ENCODE assay signal across 8 cellular contexts in the genomic region with DNA sequence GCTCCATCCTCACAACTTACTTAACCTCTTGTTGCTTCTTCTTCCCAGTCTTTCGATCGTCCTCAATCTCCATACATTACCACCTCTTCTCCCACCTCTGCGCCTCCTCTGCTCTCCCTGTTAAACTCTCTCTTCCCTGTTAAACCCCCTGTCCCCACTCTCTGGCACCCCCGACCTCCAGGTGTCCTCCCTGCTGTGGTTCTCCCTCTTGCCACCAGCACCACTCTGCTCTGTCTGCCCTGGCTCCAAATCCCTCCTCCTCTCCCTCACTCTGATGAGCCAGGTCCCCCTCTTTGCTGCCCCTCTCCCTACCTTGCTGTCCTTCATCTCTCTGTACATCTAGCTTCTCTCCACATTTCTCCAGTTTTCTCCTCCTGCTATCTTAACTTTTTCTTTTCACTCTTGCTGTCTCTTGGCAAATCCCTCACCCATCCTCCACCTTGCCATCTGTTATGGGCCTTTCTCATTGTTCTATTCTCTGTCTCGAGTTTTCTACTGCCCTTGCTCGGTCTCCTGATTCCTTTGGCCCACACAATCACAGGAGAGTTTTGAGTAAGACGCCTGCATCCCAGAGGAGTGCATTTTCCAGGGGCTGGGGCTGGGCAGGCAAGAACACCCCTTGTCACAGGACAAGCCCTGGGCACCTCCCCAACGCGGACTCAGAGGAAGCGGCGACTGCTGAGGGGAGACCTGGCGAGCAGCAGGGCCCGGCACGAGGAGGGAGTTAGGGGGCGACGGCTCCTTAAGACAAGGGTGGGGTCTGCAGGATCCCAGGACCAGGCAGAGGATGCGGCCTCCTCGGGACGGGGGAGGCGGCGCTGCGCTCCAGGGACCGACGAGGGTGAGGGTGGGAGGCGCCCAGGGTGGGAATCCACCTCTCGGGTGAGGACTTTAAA. TPM values are rescaled to one million over a fixed set of nuclear protein-coding genes. Genes with fewer than 3 reads are reported as not detected.
DNase-seq lines count a peak whose midpoint lies in the region; ATAC-seq, FAIRE-seq and TF ChIP-seq lines count a peak whose summit lies in the region.

No MANE protein-coding gene starts in this region.

- H3K4me2 ChIP-seq in OCI-LY3 (ENCODE audit: low read length): peak overlapping the region; percentile 52; the same call in 1 of the 2 replicates
- H3K4me2 ChIP-seq in endothelial cell of umbilical vein (ENCODE audit: insufficient read depth, low read length): peak overlapping the region; percentile 75

- no peak for TF ChIP-seq CTCF in OCI-LY3 (IDR thresholded peaks at IDR 0.05; ENCODE audit: low read depth, low read length)
- no peak for TF ChIP-seq CTCF in endothelial cell of umbilical vein (IDR thresholded peaks at IDR 0.05; ENCODE audit: extremely low read depth in 1 of 2, insufficient read depth in 1 of 2, low read depth in 1 of 2, low read length in 2 of 2)

- no peaks in the 10 kb centered on the region for H3K36me3 ChIP-seq in OCI-LY3 (replicated peaks; ENCODE audit: low read depth, low read length)
- H3K36me3 ChIP-seq in endothelial cell of umbilical vein (ENCODE audit: control insufficient read depth in 2 of 2, extremely low read depth in 1 of 2, insufficient read depth in 2 of 2, low read length in 2 of 2): peaks cover 0 to 3% of the 10 kb centered on the region in 2 experiments
- peaks cover 3 to 11% of the 10 kb centered on the region in 2 donors for H3K36me3 ChIP-seq in muscle layer of duodenum (ENCODE audit: control insufficient read depth in 1 of 2, insufficient read depth in 2 of 2, low read length in 2 of 2)

- H4K20me1 ChIP-seq in OCI-LY3 (ENCODE audit: insufficient read depth, low read length): no peaks in the 10 kb centered on the region
- no peaks in the 10 kb centered on the region for H4K20me1 ChIP-seq in endothelial cell of umbilical vein (replicated peaks; ENCODE audit: control insufficient read depth, extremely low read depth, insufficient read depth, low read length)

- H3K27me3 ChIP-seq in OCI-LY3 (ENCODE audit: low read depth, low read length): no peaks in the 10 kb centered on the region
- no peaks in the 10 kb centered on the region for H3K27me3 ChIP-seq in endothelial cell of umbilical vein (ENCODE audit: control insufficient read depth in 2 of 2, insufficient read depth in 2 of 2, low read length in 2 of 2)
- H3K27me3 ChIP-seq in muscle layer of duodenum (ENCODE audit: low read depth, low read length): no peaks in the 10 kb centered on the region

- intact Hi-C loops in endothelial cell of umbilical vein (cut with micrococcal nuclease): loop anchor here (1.0 to 5.0 kb wide), 9 partner anchors 30 to 465 kb away; a partner anchor contains a TSS

- H2AFZ ChIP-seq in OCI-LY3 (ENCODE audit: low read depth, low read length) (no peak overlapping the region), endothelial cell of umbilical vein (ENCODE audit: low read depth, low read length) (peak overlapping the region; percentile 12)

- H3K27ac ChIP-seq in OCI-LY3 (ENCODE audit: low read length) (no peak overlapping the region), endothelial cell of umbilical vein (ENCODE audit: insufficient read depth, low read depth, low read length) (peak overlapping the region; percentile 81), muscle layer of duodenum (ENCODE audit: low read length) (no peak overlapping the region)

- BruUV-seq in endothelial cell of umbilical vein (replicated peaks; lab: Mats Ljungman, UMichigan): TSS peak; percentile 76

- no peak overlapping the region for H3K9ac ChIP-seq in OCI-LY3 (ENCODE audit: low read length)
- peak overlapping the region; percentile 82 for H3K9ac ChIP-seq in endothelial cell of umbilical vein (replicated peaks; ENCODE audit: extremely low read depth, insufficient read depth, low read length)

- no peak for TF ChIP-seq POLR2A in endothelial cell of umbilical vein (IDR thresholded peaks at IDR 0.05; ENCODE audit: low read depth, low read length)
- TF ChIP-seq POLR2A in erythroblast (IDR thresholded peaks at IDR 0.05; ENCODE audit: low read length): no peak

- no peaks in the 10 kb centered on the region for H3K4me1 ChIP-seq in OCI-LY3 (ENCODE audit: low read length)
- H3K4me1 ChIP-seq in endothelial cell of umbilical vein (ENCODE audit: control insufficient read depth, extremely low read depth, insufficient read depth, low read length): peaks cover 20% of the 10 kb centered on the region
- H3K4me1 ChIP-seq in muscle layer of duodenum (ENCODE audit: control insufficient read depth in 1 of 2, insufficient read depth in 2 of 2, low read length in 2 of 2): peaks cover 0 to 8% of the 10 kb centered on the region in 2 donors

- H3K79me2 ChIP-seq in OCI-LY3 (ENCODE audit: low read length): no peaks in the 10 kb centered on the region
- peaks cover 7% of the 10 kb centered on the region for H3K79me2 ChIP-seq in endothelial cell of umbilical vein (ENCODE audit: control insufficient read depth, insufficient read depth, low read length)

- H3K4me3 ChIP-seq in OCI-LY3 (ENCODE audit: low read length): peak overlapping the region; percentile 76
- H3K4me3 ChIP-seq in endothelial cell of umbilical vein (replicated peaks in 1 of 3; ENCODE audit: insufficient read depth in 1 of 3, low read depth in 1 of 3, low read length in 3 of 3): peak overlapping the region; percentile 51 to 65 (median 64)
- H3K4me3 ChIP-seq in muscle layer of duodenum (ENCODE audit: low read depth in 1 of 2, low read length in 2 of 2): peak overlapping the region; percentile 60 to 62

- dilution Hi-C loops in endothelial cell of umbilical vein (cut with MboI; ENCODE audit: extremely low pct_ligation_motif_present, low sequenced_read_pairs): no loop called here

- ATAC-seq in HG03039 (IDR thresholded peaks at IDR 0.05; ENCODE audit: unreplicated experiment): no peak

- CTCF ChIA-PET in endothelial cell of umbilical vein (lab: Charles Lee): interaction anchor here (0.7 kb wide), 1 partner anchor 198 kb away, joined by 3 read pairs; no protein-coding TSS in a partner anchor

- H3K9me3 ChIP-seq in OCI-LY3 (ENCODE audit: insufficient read depth, low read length) (no peaks in the 10 kb centered on the region), endothelial cell of umbilical vein (replicated peaks; ENCODE audit: control insufficient read depth, insufficient read depth, low read length) (no peaks in the 10 kb centered on the region), muscle layer of duodenum (ENCODE audit: control insufficient read depth in 1 of 2, low read length in 2 of 2) (peaks cover 0 to 2% of the 10 kb centered on the region in 2 donors)

- FAIRE-seq in endothelial cell of umbilical vein (lab: Jason Lieb, UNC): no peak

- POLR2A ChIA-PET in endothelial cell of umbilical vein (lab: Charles Lee): no interaction called here

- no peaks in the 10 kb centered on the region for H3K9me1 ChIP-seq in endothelial cell of umbilical vein (replicated peaks; ENCODE audit: control insufficient read depth, extremely low read depth, insufficient read depth, low read length)

- DNase-seq in AG08396 (ENCODE audit: low spot score): peak; percentile 16
- DNase-seq in endothelial cell of umbilical vein (ENCODE audit: low read depth, low spot score): peak; percentile 41
- no peak for DNase-seq in NCI-H510A treated with DMSO at 0.1 percent for 48 hours (lab: John Stamatoyannopoulos, UW)
- DNase-seq in erythroblast (lab: John Stamatoyannopoulos, UW): no peak
- no peak for DNase-seq in OCI-M2 (lab: John Stamatoyannopoulos, UW; ENCODE audit: unreplicated experiment)

TF ChIP-seq in endothelial cell of umbilical vein, 7 proteins besides CTCF, POLR2A, EP300 and RAD21:
- no peak for TF ChIP-seq JUN (IDR thresholded peaks at IDR 0.05; ENCODE audit: borderline replicate concordance, insufficient read depth, insufficient read length, low read depth)
- TF ChIP-seq, protein P1, sequence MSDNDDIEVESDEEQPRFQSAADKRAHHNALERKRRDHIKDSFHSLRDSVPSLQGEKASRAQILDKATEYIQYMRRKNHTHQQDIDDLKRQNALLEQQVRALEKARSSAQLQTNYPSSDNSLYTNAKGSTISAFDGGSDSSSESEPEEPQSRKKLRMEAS (IDR thresholded peaks at IDR 0.05; ENCODE audit: insufficient read depth, insufficient read length): no peak

RNA-seq across cellular contexts. Expression of a gene that starts 21.4 kb away (rescaled TPM):
- total RNA-seq in endothelial cell of umbilical vein: not detected in 2 replicates
- polyA plus RNA-seq in endothelial cell of umbilical vein: 0.05 TPM in 1 of 2 replicates, not detected in the other
- polyA plus RNA-seq in endothelial cell of umbilical vein (2011; cell fraction: cytosol; rRNA removed): not detected in 2 replicates
- polyA plus RNA-seq in endothelial cell of umbilical vein (2011; cell fraction: nucleus; rRNA removed): 0.07 TPM in 2 replicates
- polyA plus RNA-seq in endothelial cell of umbilical vein (2012): not detected in 2 replicates
- not detected in 2 replicates for polyA minus RNA-seq in endothelial cell of umbilical vein
- not detected for polyA minus RNA-seq in endothelial cell of umbilical vein (2011; cell fraction: cytosol; rRNA and poly(A)+ RNA removed)
- polyA minus RNA-seq in endothelial cell of umbilical vein (2011; cell fraction: nucleus; rRNA and poly(A)+ RNA removed): not detected in 2 replicates

RNA-seq across cellular contexts. Expression of a gene that starts 29.7 kb away (rescaled TPM):
- total RNA-seq in endothelial cell of umbilical vein: 4.9 and 5.3 TPM in 2 replicates
- 0.76 and 1.8 TPM in 2 replicates for polyA plus RNA-seq in endothelial cell of umbilical vein
- polyA plus RNA-seq in endothelial cell of umbilical vein (2011; cell fraction: cytosol; rRNA removed): 1.5 and 1.6 TPM in 2 replicates
- 3.0 and 4.6 TPM in 2 replicates for polyA plus RNA-seq in endothelial cell of umbilical vein (2011; cell fraction: nucleus; rRNA removed)
- 4.4 and 4.9 TPM in 2 replicates for polyA plus RNA-seq in endothelial cell of umbilical vein (2012)
- polyA minus RNA-seq in endothelial cell of umbilical vein: 2.8 and 3.3 TPM in 2 replicates
- polyA minus RNA-seq in endothelial cell of umbilical vein (2011; cell fraction: cytosol; rRNA and poly(A)+ RNA removed): 5.2 TPM
- 2.6 and 3.5 TPM in 2 replicates for polyA minus RNA-seq in endothelial cell of umbilical vein (2011; cell fraction: nucleus; rRNA and poly(A)+ RNA removed)

RNA-seq across cellular contexts. Expression of a gene that starts 52.2 kb away (rescaled TPM):
- total RNA-seq in endothelial cell of umbilical vein: not detected in 2 replicates
- polyA plus RNA-seq in endothelial cell of umbilical vein: not detected in 2 replicates
- not detected in 2 replicates for polyA plus RNA-seq in endothelial cell of umbilical vein (2011; cell fraction: cytosol; rRNA removed)
- polyA plus RNA-seq in endothelial cell of umbilical vein (2011; cell fraction: nucleus; rRNA removed): not detected in 2 replicates
- polyA plus RNA-seq in endothelial cell of umbilical vein (2012): not detected in 2 replicates
- not detected in 2 replicates for polyA minus RNA-seq in endothelial cell of umbilical vein
- polyA minus RNA-seq in endothelial cell of umbilical vein (2011; cell fraction: cytosol; rRNA and poly(A)+ RNA removed): not detected
- not detected in 2 replicates for polyA minus RNA-seq in endothelial cell of umbilical vein (2011; cell fraction: nucleus; rRNA and poly(A)+ RNA removed)

Comparison
In these comparisons a context has a peak if more than half of its experiments do, and no peak if none do; other contexts are left out.
1. DNase-seq: peak in AG08396 (single experiment) and endothelial cell of umbilical vein (single experiment); none in NCI-H510A treated with DMSO at 0.1 percent for 48 hours (single experiment), erythroblast (0 of 2) and OCI-M2 (single experiment).
2. Peak in every context shown above with its lines, with median percentiles within 50 percentile points of each other: H3K4me3 ChIP-seq.